8 cellular contexts compared by ENCODE assay signal in genomic region chr9:34377402-34377741, GRCh38. TPM values are rescaled to one million over a fixed set of nuclear protein-coding genes. Genes with fewer than 3 reads are reported as not detected.
DNase-seq lines count a peak whose midpoint lies in the region; ATAC-seq and TF ChIP-seq lines count a peak whose summit lies in the region.

No MANE protein-coding gene starts in this region.

- ATAC-seq in GM21825 (IDR thresholded peaks at IDR 0.05; ENCODE audit: unreplicated experiment) (no peak), HG03521 (IDR thresholded peaks at IDR 0.05; ENCODE audit: unreplicated experiment) (no peak)

- H3K27me3 ChIP-seq in PC-9 (ENCODE audit: insufficient read depth, low read depth) (no peaks in the 10 kb centered on the region), esophagus squamous epithelium (no peaks in the 10 kb centered on the region), neutrophil (peaks cover 72% of the 10 kb centered on the region)

- no peaks in the 10 kb centered on the region for H4K20me1 ChIP-seq in PC-9 (ENCODE audit: insufficient read depth)

- intact Hi-C loops in PC-9 (cut with micrococcal nuclease; ENCODE audit: unreplicated experiment) (loop anchor here (5.0 to 10.0 kb wide), 3 partner anchors 125 to 453 kb away; no protein-coding TSS in a partner anchor), esophagus squamous epithelium (cut with DNase I) (loop anchor here (5.0 kb wide), 1 partner anchor 45 kb away; no protein-coding TSS in a partner anchor)

- H3K4me1 ChIP-seq in ES-I3 (ENCODE audit: insufficient read depth, low read length) (peaks cover 10% of the 10 kb centered on the region), PC-9 (replicated peaks; ENCODE audit: insufficient read depth) (peaks cover 7% of the 10 kb centered on the region; the same call in 1 of the 2 replicates), esophagus squamous epithelium (peaks cover 28 to 60% (median 34%) of the 10 kb centered on the region in 3 donors), neutrophil (ENCODE audit: control insufficient read depth in 1 of 2, insufficient read depth in 1 of 2, low read depth in 1 of 2, low read length in 1 of 2) (peaks cover 33 to 41% of the 10 kb centered on the region in 2 experiments)

- no peak for TF ChIP-seq POLR2A in esophagus squamous epithelium (IDR thresholded peaks at IDR 0.05)

- peak overlapping the region; percentile 62 for H3K4me3 ChIP-seq in PC-9
- H3K4me3 ChIP-seq in esophagus squamous epithelium, result peak overlapping the region; percentile 56 to 93 (median 86)
- peak overlapping the region; percentile 77 to 92 for H3K4me3 ChIP-seq in neutrophil (ENCODE audit: low read depth in 1 of 2, low read length in 1 of 2)

- no peaks in the 10 kb centered on the region for H3F3A ChIP-seq in PC-9 (ENCODE audit: insufficient read depth, low read depth)

- WGBS in esophagus squamous epithelium, 2 donors, result 5 to 7% methylated on average over 6 to 21 of the region's 21 CpGs

- H3K9me3 ChIP-seq in ES-I3 (ENCODE audit: control insufficient read depth, insufficient read depth, low read length) (no peaks in the 10 kb centered on the region), PC-9 (ENCODE audit: insufficient read depth, low read depth) (no peaks in the 10 kb centered on the region), esophagus squamous epithelium (no peaks in the 10 kb centered on the region), neutrophil (no peaks in the 10 kb centered on the region)

- H3K4me2 ChIP-seq in PC-9, result peak overlapping the region; percentile 94

- H3K27ac ChIP-seq in PC-9 (no peak overlapping the region), esophagus squamous epithelium (peak overlapping the region; percentile 83 to 92 (median 86)), neutrophil (no peak overlapping the region)

- H3K9me2 ChIP-seq in PC-9 (ENCODE audit: insufficient read depth), result no peaks in the 10 kb centered on the region

- peak overlapping the region; percentile 89 for H2AFZ ChIP-seq in PC-9

- POLR2A ChIA-PET in PC-9 (lab: Charles Lee; ENCODE audit: unreplicated experiment), result no interaction called here

- CTCF ChIA-PET in PC-9 (lab: Charles Lee), result interaction anchor here (0.8 kb wide), 1 partner anchor 53 kb away, joined by 5 read pairs; no protein-coding TSS in a partner anchor

- no TSS peak for BruUV-seq in PC-9 (replicated peaks; lab: Mats Ljungman, UMichigan)

- H3K79me2 ChIP-seq in PC-9 (ENCODE audit: low read depth), result no peaks in the 10 kb centered on the region

- TF ChIP-seq CTCF in PC-9 (conservative IDR thresholded peaks at IDR 0.05) (no peak), esophagus squamous epithelium (IDR thresholded peaks at IDR 0.05) (no peak), neutrophil (IDR thresholded peaks at IDR 0.05) (no peak)

- no peak for DNase-seq in PC-9
- DNase-seq in esophagus squamous epithelium (lab: John Stamatoyannopoulos, UW), result no peak
- DNase-seq in stimulated activated CD4-positive, alpha-beta T cell treated with anti-CD3 and anti-CD28 coated beads, Interleukin-12 subunit alpha, Interleukin-12 subunit beta, amount 100 ng/mL, for 4 hours, result no peak
- no peak for DNase-seq in SKM-1 (lab: John Stamatoyannopoulos, UW; ENCODE audit: unreplicated experiment)

- H3K9ac ChIP-seq in ES-I3 (ENCODE audit: low read depth, low read length), result peak overlapping the region; percentile 86; the same call in 1 of the 2 replicates

- no peaks in the 10 kb centered on the region for H3K36me3 ChIP-seq in ES-I3 (ENCODE audit: insufficient read depth, low read length)
- H3K36me3 ChIP-seq in PC-9 (ENCODE audit: low read depth), result no peaks in the 10 kb centered on the region
- peaks cover 0 to 3% (median 0%) of the 10 kb centered on the region in 3 donors for H3K36me3 ChIP-seq in esophagus squamous epithelium
- H3K36me3 ChIP-seq in neutrophil, result no peaks in the 10 kb centered on the region

RNA-seq across cellular contexts. Expression of gene MYORG, which starts 0.7 kb away (rescaled TPM):
- total RNA-seq in PC-9 (2021) (3.0 and 3.1 TPM in 2 replicates), esophagus squamous epithelium (1 to 10 TPM; 5.3 to 8.8 (median 5.4) TPM)

RNA-seq across cellular contexts. Expression of gene NUDT2, which starts 48.0 kb away (rescaled TPM):
- total RNA-seq in PC-9 (2021) (31.3 and 33.8 TPM in 2 replicates), esophagus squamous epithelium (10 to 100 TPM in 3 of 4 donors, 1 to 10 TPM in 1; 9.2 to 29.3 (median 17.8) TPM)

RNA-seq across cellular contexts. Expression of gene KIF24, which starts 48.3 kb away (rescaled TPM):
- total RNA-seq in PC-9 (2021), result 4.5 and 6.9 TPM in 2 replicates
- total RNA-seq in esophagus squamous epithelium, result 1 to 10 TPM; 1.5 to 2.9 (median 1.6) TPM

Comparison
In these comparisons a context has a peak if more than half of its experiments do, and no peak if none do; other contexts are left out.
1. H3K27ac ChIP-seq: peak in esophagus squamous epithelium (4 of 4); none in PC-9 (single experiment) and neutrophil (single experiment).
2. Peak in every context shown above with its lines, with median percentiles within 50 percentile points of each other: H3K4me3 ChIP-seq.